ENCODE assay signal across 1 cellular context in the genomic region with DNA sequence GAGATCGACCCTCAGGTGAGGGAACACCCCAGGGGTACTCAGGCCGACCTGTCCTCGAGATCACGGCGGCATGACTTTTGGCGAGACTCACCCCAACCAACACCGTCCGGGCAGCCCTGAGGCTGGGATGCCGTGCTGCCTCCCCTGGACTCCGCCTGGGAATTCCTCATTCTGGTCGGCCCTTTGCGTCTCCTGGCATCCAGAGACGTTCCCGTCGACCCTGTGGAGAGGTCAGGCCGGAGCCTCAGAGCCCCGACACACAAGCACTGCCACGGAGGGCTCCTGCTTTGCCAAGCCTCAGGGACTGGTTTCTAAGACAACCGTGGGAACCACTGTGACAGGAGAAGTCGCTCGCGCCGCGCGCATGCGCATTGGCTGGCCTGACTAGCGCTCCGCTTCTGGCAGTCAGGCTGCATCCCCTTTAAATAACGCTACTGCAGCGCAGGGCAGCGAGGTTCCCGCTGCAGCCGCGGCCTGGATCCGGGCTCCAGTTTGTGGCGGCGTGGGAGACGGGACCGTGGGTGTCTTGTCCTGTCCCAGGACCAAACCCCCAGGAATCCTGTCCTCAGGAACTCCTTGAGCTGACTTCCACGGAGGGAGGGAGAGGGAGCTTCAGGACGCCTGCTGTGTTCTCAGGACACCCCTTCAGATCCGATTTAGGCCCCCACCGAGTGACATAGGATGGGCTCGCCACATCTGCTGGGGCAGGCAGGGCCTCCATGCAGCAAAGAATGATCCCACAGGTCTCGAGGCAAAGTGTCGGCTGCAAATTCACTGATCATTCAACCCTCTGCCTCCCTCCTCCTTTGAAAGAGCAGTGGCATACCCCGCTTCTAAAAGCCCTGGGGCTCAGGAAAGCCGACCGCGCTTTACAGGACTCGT.
TF ChIP-seq lines count a peak whose summit lies in the region.

No MANE protein-coding gene starts in this region.

TF ChIP-seq in HepG2, 621 proteins besides CTCF, POLR2A, EP300 and RAD21 (continued from another document and continues in another):
- TF ChIP-seq, protein P1, sequence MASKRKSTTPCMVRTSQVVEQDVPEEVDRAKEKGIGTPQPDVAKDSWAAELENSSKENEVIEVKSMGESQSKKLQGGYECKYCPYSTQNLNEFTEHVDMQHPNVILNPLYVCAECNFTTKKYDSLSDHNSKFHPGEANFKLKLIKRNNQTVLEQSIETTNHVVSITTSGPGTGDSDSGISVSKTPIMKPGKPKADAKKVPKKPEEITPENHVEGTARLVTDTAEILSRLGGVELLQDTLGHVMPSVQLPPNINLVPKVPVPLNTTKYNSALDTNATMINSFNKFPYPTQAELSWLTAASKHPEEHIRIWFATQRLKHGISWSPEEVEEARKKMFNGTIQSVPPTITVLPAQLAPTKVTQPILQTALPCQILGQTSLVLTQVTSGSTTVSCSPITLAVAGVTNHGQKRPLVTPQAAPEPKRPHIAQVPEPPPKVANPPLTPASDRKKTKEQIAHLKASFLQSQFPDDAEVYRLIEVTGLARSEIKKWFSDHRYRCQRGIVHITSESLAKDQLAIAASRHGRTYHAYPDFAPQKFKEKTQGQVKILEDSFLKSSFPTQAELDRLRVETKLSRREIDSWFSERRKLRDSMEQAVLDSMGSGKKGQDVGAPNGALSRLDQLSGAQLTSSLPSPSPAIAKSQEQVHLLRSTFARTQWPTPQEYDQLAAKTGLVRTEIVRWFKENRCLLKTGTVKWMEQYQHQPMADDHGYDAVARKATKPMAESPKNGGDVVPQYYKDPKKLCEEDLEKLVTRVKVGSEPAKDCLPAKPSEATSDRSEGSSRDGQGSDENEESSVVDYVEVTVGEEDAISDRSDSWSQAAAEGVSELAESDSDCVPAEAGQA (IDR thresholded peaks at IDR 0.05; ENCODE audit: low read depth) = peak; percentile 23; the same call in 1 of the 2 replicates
- TF ChIP-seq, protein P1 (CRISPR knock-in tag; IDR thresholded peaks at IDR 0.05; ENCODE audit: borderline replicate concordance) = no peak
- TF ChIP-seq ASH2L (IDR thresholded peaks at IDR 0.05; ENCODE audit: insufficient read length, low read depth, low read length) = no peak
- 0 out of 2 replicates have a peak, but pooled peaks have one; percentile 17 for TF ChIP-seq MYC (CRISPR knock-in tag; IDR thresholded peaks at IDR 0.05; ENCODE audit: borderline replicate concordance)
- no peak for TF ChIP-seq ZNF329 (CRISPR knock-in tag; IDR thresholded peaks at IDR 0.05; ENCODE audit: low read depth)
- TF ChIP-seq ZBTB34 (CRISPR knock-in tag; IDR thresholded peaks at IDR 0.05) = 0 out of 2 replicates have a peak, but pooled peaks have one; percentile 58
- TF ChIP-seq NFYB (CRISPR knock-in tag; IDR thresholded peaks at IDR 0.05) = no peak
- TF ChIP-seq ZNF274 (CRISPR knock-in tag; IDR thresholded peaks at IDR 0.05) = no peak
- TF ChIP-seq ZNF354B (CRISPR knock-in tag; IDR thresholded peaks at IDR 0.05) = 0 out of 2 replicates have a peak, but pooled peaks have one; percentile 23
- no peak for TF ChIP-seq ZNF235 (CRISPR knock-in tag; IDR thresholded peaks at IDR 0.05; ENCODE audit: borderline replicate concordance)
- peak; percentile 84 for TF ChIP-seq ZFP91 (CRISPR knock-in tag; IDR thresholded peaks at IDR 0.05; ENCODE audit: borderline replicate concordance)
- no peak for TF ChIP-seq ZNF205 (CRISPR knock-in tag; IDR thresholded peaks at IDR 0.05)
- TF ChIP-seq YEATS4 (CRISPR knock-in tag; IDR thresholded peaks at IDR 0.05; ENCODE audit: borderline replicate concordance) = no peak
- no peak for TF ChIP-seq NFE2L1 (CRISPR knock-in tag; IDR thresholded peaks at IDR 0.05; ENCODE audit: borderline replicate concordance)
- TF ChIP-seq ZNF75D (CRISPR knock-in tag; IDR thresholded peaks at IDR 0.05; ENCODE audit: borderline replicate concordance) = no peak
- peak; percentile 18; the same call in 1 of the 2 replicates for TF ChIP-seq KDM3A (CRISPR knock-in tag; IDR thresholded peaks at IDR 0.05; ENCODE audit: low read depth)
- TF ChIP-seq, protein P2, sequence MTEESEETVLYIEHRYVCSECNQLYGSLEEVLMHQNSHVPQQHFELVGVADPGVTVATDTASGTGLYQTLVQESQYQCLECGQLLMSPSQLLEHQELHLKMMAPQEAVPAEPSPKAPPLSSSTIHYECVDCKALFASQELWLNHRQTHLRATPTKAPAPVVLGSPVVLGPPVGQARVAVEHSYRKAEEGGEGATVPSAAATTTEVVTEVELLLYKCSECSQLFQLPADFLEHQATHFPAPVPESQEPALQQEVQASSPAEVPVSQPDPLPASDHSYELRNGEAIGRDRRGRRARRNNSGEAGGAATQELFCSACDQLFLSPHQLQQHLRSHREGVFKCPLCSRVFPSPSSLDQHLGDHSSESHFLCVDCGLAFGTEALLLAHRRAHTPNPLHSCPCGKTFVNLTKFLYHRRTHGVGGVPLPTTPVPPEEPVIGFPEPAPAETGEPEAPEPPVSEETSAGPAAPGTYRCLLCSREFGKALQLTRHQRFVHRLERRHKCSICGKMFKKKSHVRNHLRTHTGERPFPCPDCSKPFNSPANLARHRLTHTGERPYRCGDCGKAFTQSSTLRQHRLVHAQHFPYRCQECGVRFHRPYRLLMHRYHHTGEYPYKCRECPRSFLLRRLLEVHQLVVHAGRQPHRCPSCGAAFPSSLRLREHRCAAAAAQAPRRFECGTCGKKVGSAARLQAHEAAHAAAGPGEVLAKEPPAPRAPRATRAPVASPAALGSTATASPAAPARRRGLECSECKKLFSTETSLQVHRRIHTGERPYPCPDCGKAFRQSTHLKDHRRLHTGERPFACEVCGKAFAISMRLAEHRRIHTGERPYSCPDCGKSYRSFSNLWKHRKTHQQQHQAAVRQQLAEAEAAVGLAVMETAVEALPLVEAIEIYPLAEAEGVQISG (CRISPR knock-in tag; IDR thresholded peaks at IDR 0.05) = peak; percentile 40; the same call in 1 of the 2 replicates
- no peak for TF ChIP-seq ZNF207 (IDR thresholded peaks at IDR 0.05; ENCODE audit: borderline replicate concordance)
- TF ChIP-seq TCF12 (IDR thresholded peaks at IDR 0.05) = no peak
- TF ChIP-seq TCF12 (CRISPR knock-in tag; IDR thresholded peaks at IDR 0.05) = no peak
- no peak; the same call in 1 of the 2 replicates for TF ChIP-seq ZNF777 (CRISPR knock-in tag; IDR thresholded peaks at IDR 0.05)
- TF ChIP-seq TSC22D2 (CRISPR knock-in tag; IDR thresholded peaks at IDR 0.05; ENCODE audit: borderline replicate concordance) = no peak
- peak; percentile 45; the same call in 1 of the 2 replicates for TF ChIP-seq RFX3 (CRISPR knock-in tag; IDR thresholded peaks at IDR 0.05)
- TF ChIP-seq PBX3 (CRISPR knock-in tag; IDR thresholded peaks at IDR 0.05; ENCODE audit: borderline replicate concordance) = no peak
- no peak for TF ChIP-seq KIAA2018 (CRISPR knock-in tag; IDR thresholded peaks at IDR 0.05; ENCODE audit: borderline replicate concordance)
- no peak for TF ChIP-seq DR1 (CRISPR knock-in tag; IDR thresholded peaks at IDR 0.05)
- TF ChIP-seq ZNF619 (CRISPR knock-in tag; IDR thresholded peaks at IDR 0.05) = no peak
- TF ChIP-seq ZBTB1 (CRISPR knock-in tag; IDR thresholded peaks at IDR 0.05; ENCODE audit: borderline replicate concordance) = no peak
- TF ChIP-seq CC2D1A (CRISPR knock-in tag; IDR thresholded peaks at IDR 0.05) = no peak
- peak; percentile 31 for TF ChIP-seq AGO1 (IDR thresholded peaks at IDR 0.05; ENCODE audit: low read depth, low read length, poor library complexity, severe bottlenecking)
- peak; percentile 57; the same call in 1 of the 2 replicates for TF ChIP-seq TBX2 (CRISPR knock-in tag; IDR thresholded peaks at IDR 0.05; ENCODE audit: borderline replicate concordance)
- TF ChIP-seq ZNF451 (CRISPR knock-in tag; IDR thresholded peaks at IDR 0.05) = peak; percentile 46; the same call in 1 of the 2 replicates
- 0 out of 2 replicates have a peak, but pooled peaks have one; percentile 32 for TF ChIP-seq HDAC1 (CRISPR knock-in tag; IDR thresholded peaks at IDR 0.05)
